In the genomic region with DNA sequence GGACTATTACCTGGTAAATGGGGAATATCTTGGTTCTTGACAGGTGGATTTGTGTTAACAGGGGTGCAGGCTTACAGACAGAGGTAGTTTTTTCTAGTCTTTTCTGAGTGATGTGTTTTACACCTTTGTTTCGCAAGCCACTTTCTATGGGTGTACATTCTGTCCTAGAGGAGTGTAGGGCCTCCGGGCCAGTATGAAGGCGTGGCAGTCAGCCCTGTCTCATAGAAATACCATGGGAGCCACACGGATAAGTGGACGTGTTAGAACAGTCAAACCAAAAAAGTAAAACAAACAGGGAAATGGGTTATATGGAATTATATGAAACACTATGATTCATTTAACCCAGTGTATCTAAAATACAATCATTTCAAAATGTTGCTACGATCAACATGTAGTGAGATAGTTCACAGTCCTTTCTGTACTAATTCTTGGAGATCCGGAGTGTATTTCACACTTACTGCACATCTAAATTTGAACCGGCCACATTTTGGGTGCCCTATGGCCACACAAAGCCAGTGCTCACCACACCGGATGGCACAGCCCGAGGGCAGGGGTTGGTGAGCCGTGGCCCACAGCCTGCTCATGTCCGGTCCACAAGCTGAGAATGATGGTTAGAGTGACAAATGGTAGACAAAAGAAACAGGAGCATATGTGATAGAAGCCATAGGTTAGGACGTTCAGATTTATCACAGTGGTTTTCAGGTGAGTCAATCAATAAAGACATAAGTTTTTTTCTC, we compare ENCODE assay signal across 20 cellular contexts.
"Had no signal": no experiment of that assay in that cellular context is flagged by ENCODE, and none has a peak within 500 bp of the region (broad histone marks: within the 10 kb centered on the region; RNA-seq: fewer than 3 reads in every experiment).

No MANE protein-coding gene starts in this region.

- H3K27me3 ChIP-seq: body of pancreas, pancreas, right lobe of liver, thyroid gland had no signal

- H3K36me3 ChIP-seq: left ventricle myocardium inferior, pancreas, right lobe of liver, thyroid gland had no signal

- H3K27ac Mint-ChIP-seq: activated CD4-positive, alpha-beta memory T cell treated with anti-CD3 and anti-CD28 coated beads for 36 hours; activated T-helper 17 cell treated with anti-CD3 and anti-CD28 coated beads, Interleukin-2, amount 50 U/mL, for 72 hours; naive B cell had no signal

- H3K36me3 Mint-ChIP-seq: activated CD4-positive, alpha-beta memory T cell treated with anti-CD3 and anti-CD28 coated beads for 36 hours; naive B cell had no signal

- H3K4me1 Mint-ChIP-seq: activated T-helper 17 cell treated with anti-CD3 and anti-CD28 coated beads, Interleukin-2, amount 50 U/mL, for 72 hours; naive B cell; neural crest cell had no signal

- H3K9me3 Mint-ChIP-seq: activated CD4-positive, alpha-beta memory T cell treated with anti-CD3 and anti-CD28 coated beads for 36 hours; activated T-helper 17 cell treated with anti-CD3 and anti-CD28 coated beads, Interleukin-2, amount 50 U/mL, for 72 hours; neural crest cell had no signal

- H3K4me1 ChIP-seq: body of pancreas, left ventricle myocardium inferior, pancreas, right lobe of liver, thyroid gland had no signal

- H3K27ac ChIP-seq: body of pancreas, left ventricle myocardium inferior, pancreas, right lobe of liver, thyroid gland had no signal

- H3K4me3 Mint-ChIP-seq: activated CD4-positive, alpha-beta memory T cell treated with anti-CD3 and anti-CD28 coated beads for 36 hours; activated T-helper 17 cell treated with anti-CD3 and anti-CD28 coated beads, Interleukin-2, amount 50 U/mL, for 72 hours; neural crest cell had no signal

- ATAC-seq: activated T-helper 17 cell treated with anti-CD3 and anti-CD28 coated beads, Interleukin-2, amount 50 U/mL, for 72 hours; body of pancreas; mucosa of descending colon; pancreas; right lobe of liver had no signal

- DNase-seq: activated CD4-positive, alpha-beta memory T cell treated with anti-CD3 and anti-CD28 coated beads for 36 hours; activated CD4-positive, alpha-beta T cell treated with anti-CD3 and anti-CD28 coated beads for 4 hours; activated naive CD4-positive, alpha-beta T cell treated with Interleukin-2 at 50 U/mL for 16 hours; activated T-cell treated with anti-CD3 and anti-CD28 coated beads, Interleukin-2, amount 50 U/mL, for 1 hour; body of pancreas; cortex of kidney; effector CD4-positive, alpha-beta T cell; foreskin fibroblast; hypothalamus; left ventricle myocardium inferior; mucosa of descending colon; naive B cell; pancreas; right lobe of liver; small intestine; stimulated activated CD4-positive, alpha-beta T cell treated with anti-CD3 and anti-CD28 coated beads, Interleukin-15, amount 100 ng/mL, for 24 hours; stimulated activated CD4-positive, alpha-beta T cell treated with anti-CD3 and anti-CD28 coated beads, Interleukin-4, amount 100 ng/mL, for 1 hour; thyroid gland had no signal

- H3K4me3 ChIP-seq: body of pancreas, left ventricle myocardium inferior, mucosa of descending colon, pancreas, right lobe of liver, thyroid gland had no signal

- FAIRE-seq: pancreas, small intestine had no signal

- H3K9me3 ChIP-seq: body of pancreas, left ventricle myocardium inferior, mucosa of descending colon, pancreas, right lobe of liver, thyroid gland had no signal
